15 cellular contexts compared by ENCODE assay signal in the genomic region with DNA sequence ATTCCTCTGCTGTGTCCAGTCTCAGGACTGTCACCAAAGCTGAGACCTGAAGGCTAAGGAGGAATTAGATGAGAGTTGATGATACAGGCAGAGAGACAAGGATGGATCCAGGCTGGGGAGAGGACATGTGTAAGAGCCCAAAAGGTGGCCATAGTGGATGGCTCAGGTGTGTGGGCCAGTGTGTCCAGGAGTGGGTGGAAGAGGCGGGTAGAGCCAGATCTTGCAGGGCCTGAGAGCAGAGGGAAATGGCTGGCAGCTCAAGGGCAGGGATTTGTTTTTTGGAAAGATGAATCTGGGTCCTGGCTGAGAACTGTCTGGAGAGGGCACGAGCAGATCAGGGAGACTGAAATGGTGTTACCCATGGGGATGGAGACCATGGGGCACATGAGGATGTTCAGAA.
"Had no signal": no experiment of that assay in that cellular context is flagged by ENCODE, and none has a peak within 500 bp of the region (broad histone marks: within the 10 kb centered on the region; RNA-seq: fewer than 3 reads in every experiment).

No MANE protein-coding gene starts in this region.

- DNase-seq: activated CD4-positive, alpha-beta T cell treated with anti-CD3 and anti-CD28 coated beads, Interleukin-2, amount 50 U/mL, for 4 hours; anterior cingulate cortex; esophagus squamous epithelium; foreskin keratinocyte; left cardiac atrium; lower lobe of right lung; naive thymus-derived CD4-positive, alpha-beta T cell; right cardiac atrium; SK-N-SH; small intestine; transverse colon had no signal

- H3K9ac ChIP-seq: SK-N-SH had no signal

- ATAC-seq: lower lobe of right lung; naive thymus-derived CD4-positive, alpha-beta T cell had no signal

- H3K4me1 ChIP-seq: breast epithelium, lower lobe of right lung, transverse colon had no signal

- H3K36me3 ChIP-seq: breast epithelium, esophagus squamous epithelium, lower lobe of right lung, transverse colon had no signal

- H3K9me2 ChIP-seq: SK-N-SH had no signal

- H3K4me3 ChIP-seq: breast epithelium, esophagus squamous epithelium, lower lobe of right lung, transverse colon had no signal

- H3K27ac Mint-ChIP-seq: activated naive CD8-positive, alpha-beta T cell; activated T-helper 1 cell treated with anti-CD3 and anti-CD28 coated beads, Interleukin-12 subunit alpha, Interleukin-12 subunit beta, Interleukin-2, Interleukin-4 antibody, amounts not matched to agents 30 ng/mL and 10 ng/mL and 1 ng/mL, durations not matched to agents 14 hours and 24 hours and 36 hours; progenitor cell of endocrine pancreas had no signal

- H3K27ac ChIP-seq: breast epithelium, esophagus squamous epithelium, foreskin keratinocyte, lower lobe of right lung, transverse colon had no signal

- FAIRE-seq: small intestine had no signal

- H3K9me3 ChIP-seq: breast epithelium, esophagus squamous epithelium, lower lobe of right lung, SK-N-SH, transverse colon had no signal

- H3K36me3 Mint-ChIP-seq: activated naive CD8-positive, alpha-beta T cell had no signal

- H3K4me3 Mint-ChIP-seq: activated naive CD8-positive, alpha-beta T cell; activated T-helper 1 cell treated with anti-CD3 and anti-CD28 coated beads, Interleukin-12 subunit alpha, Interleukin-12 subunit beta, Interleukin-2, Interleukin-4 antibody, amounts not matched to agents 30 ng/mL and 10 ng/mL and 1 ng/mL, durations not matched to agents 14 hours and 24 hours and 36 hours; naive thymus-derived CD4-positive, alpha-beta T cell had no signal

- H3K27me3 ChIP-seq: breast epithelium, esophagus squamous epithelium, foreskin keratinocyte, transverse colon had no signal

- H3K4me2 ChIP-seq: SK-N-SH had no signal

- H3K9me3 Mint-ChIP-seq: activated T-helper 1 cell treated with anti-CD3 and anti-CD28 coated beads, Interleukin-12 subunit alpha, Interleukin-12 subunit beta, Interleukin-2, Interleukin-4 antibody, amounts not matched to agents 30 ng/mL and 10 ng/mL and 1 ng/mL, durations not matched to agents 14 hours and 24 hours and 36 hours; naive thymus-derived CD4-positive, alpha-beta T cell had no signal

- H3K27me3 Mint-ChIP-seq: activated naive CD8-positive, alpha-beta T cell; naive thymus-derived CD4-positive, alpha-beta T cell had no signal
